Comparison of ENCODE assay signal across 1 cellular context in genomic region chr2:113922784-113923183, GRCh38.
TF ChIP-seq lines count a peak whose summit lies in the region.

No MANE protein-coding gene starts in this region.

TF ChIP-seq in GM12878, 131 proteins besides CTCF, POLR2A, EP300 and RAD21 (continued from another document):
- TF ChIP-seq ZNF592 (IDR thresholded peaks at IDR 0.05) (no peak), GABPA (IDR thresholded peaks at IDR 0.05; ENCODE audit: low read depth) (no peak), POU2F2 (IDR thresholded peaks at IDR 0.05; ENCODE audit: borderline replicate concordance, low read depth, low read length) (no peak), NR2C2 (IDR thresholded peaks at IDR 0.05; ENCODE audit: borderline replicate concordance, control insufficient read depth, insufficient read length, low read depth) (no peak), RUNX3 (IDR thresholded peaks at IDR 0.05; ENCODE audit: low read length) (peak; percentile 83), RFX5 (IDR thresholded peaks at IDR 0.05; ENCODE audit: low read depth, low read length) (no peak), FOS (IDR thresholded peaks at IDR 0.05; ENCODE audit: borderline replicate concordance, extremely low read depth, insufficient read length) (no peak), IKZF2 (IDR thresholded peaks at IDR 0.05) (no peak), IRF5 (IDR thresholded peaks at IDR 0.05; ENCODE audit: borderline replicate concordance) (no peak), MYC (IDR thresholded peaks at IDR 0.05; ENCODE audit: insufficient read depth, insufficient read length, insufficient replicate concordance, low read length, severe bottlenecking) (no peak)
